In the genomic region with DNA sequence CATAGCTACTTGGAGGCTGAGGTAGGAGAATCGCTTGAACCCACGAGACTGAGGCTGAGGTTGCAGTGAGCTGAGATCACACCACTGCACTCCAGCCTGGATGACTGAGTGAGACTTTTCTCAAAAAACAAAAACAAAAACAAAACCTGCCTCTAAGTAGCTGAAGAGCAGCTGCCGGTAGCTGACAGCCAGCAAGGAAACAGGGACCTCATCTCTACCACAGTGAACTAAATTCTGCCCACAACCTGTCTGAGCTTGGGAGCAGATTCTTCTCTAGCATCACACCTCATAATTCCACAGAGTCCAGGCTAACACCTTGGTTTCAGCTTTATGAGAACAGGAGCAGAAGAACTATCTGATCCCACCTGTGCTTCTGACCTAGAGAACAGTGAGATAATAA, we compare ENCODE assay signal across 29 cellular contexts.
"Had no signal": no experiment of that assay in that cellular context is flagged by ENCODE, and none has a peak within 500 bp of the region (broad histone marks: within the 10 kb centered on the region; RNA-seq: fewer than 3 reads in every experiment).

No MANE protein-coding gene starts in this region.

- H3K27ac ChIP-seq: esophagus squamous epithelium, heart right ventricle, left ventricle myocardium inferior, lower lobe of right lung, parathyroid adenoma, prostate gland, right atrium auricular region, thyroid gland, vagina had no signal

- H3K4me1 ChIP-seq: esophagus squamous epithelium, heart right ventricle, left ventricle myocardium inferior, lower lobe of right lung, parathyroid adenoma, prostate gland, right atrium auricular region, thyroid gland, vagina had no signal

- H3K9ac ChIP-seq: parathyroid adenoma had no signal

- H3K79me2 ChIP-seq: parathyroid adenoma had no signal

- H2AFZ ChIP-seq: parathyroid adenoma had no signal

- H3K4me3 ChIP-seq: esophagus squamous epithelium, heart right ventricle, left ventricle myocardium inferior, lower lobe of right lung, prostate gland, right atrium auricular region, smooth muscle cell, thyroid gland, vagina had no signal

- H3K9me3 ChIP-seq: esophagus squamous epithelium, heart right ventricle, left ventricle myocardium inferior, lower lobe of right lung, prostate gland, right atrium auricular region, thyroid gland, vagina had no signal

- H3K4me2 ChIP-seq: smooth muscle cell had no signal

- ATAC-seq: effector memory CD8-positive, alpha-beta T cell; heart right ventricle; left colon; lower lobe of right lung; natural killer cell treated with Interleukin-12 subunit alpha and Interleukin-12 subunit beta and Interleukin-15 and Interleukin-18, amount 100 ng/mL, for 72 hours; sciatic nerve; stimulated activated naive CD8-positive, alpha-beta T cell treated with anti-CD3 and anti-CD28 coated beads, Interleukin-15, amount 100 ng/mL, for 72 hours had no signal

- DNase-seq: cortex of kidney; effector memory CD8-positive, alpha-beta T cell; erythroblast; esophagus squamous epithelium; foreskin melanocyte; glutamatergic neuron; heart right ventricle; hippocampal formation; islet precursor cell; kidney glomerular epithelial cell; left colon; left ventricle myocardium inferior; lower lobe of right lung; naive B cell; stimulated activated CD4-positive, alpha-beta T cell treated with anti-CD3 and anti-CD28 coated beads, Interleukin-12 subunit alpha, Interleukin-12 subunit beta, amount 100 ng/mL, for 4 hours; stimulated activated CD4-positive, alpha-beta T cell treated with anti-CD3 and anti-CD28 coated beads, Interleukin-1b, Interleukin-23, amount 100 ng/mL, for 48 hours; stimulated activated CD4-positive, alpha-beta T cell treated with anti-CD3 and anti-CD28 coated beads, Interleukin-4, amount 100 ng/mL, for 1 hour; stimulated activated CD8-positive, alpha-beta memory T cell treated with anti-CD3 and anti-CD28 coated beads, Interleukin-4, amount 100 ng/mL, for 48 hours; stimulated activated naive CD4-positive, alpha-beta T cell; stimulated activated naive CD8-positive, alpha-beta T cell treated with anti-CD3 and anti-CD28 coated beads, Interleukin-15, amount 100 ng/mL, for 72 hours; thyroid gland; trophoblast cell had no signal

- H3K27me3 ChIP-seq: esophagus squamous epithelium, heart right ventricle, right atrium auricular region, thyroid gland, vagina had no signal

- H3K36me3 ChIP-seq: esophagus squamous epithelium, heart right ventricle, left ventricle myocardium inferior, lower lobe of right lung, prostate gland, right atrium auricular region, thyroid gland, vagina had no signal
